ENCODE assay signal across 16 cellular contexts in genomic region chr1:26758358-26758757, GRCh38.
"Had no signal": no experiment of that assay in that cellular context is flagged by ENCODE, and none has a peak within 500 bp of the region (broad histone marks: within the 10 kb centered on the region; RNA-seq: fewer than 3 reads in every experiment).

No MANE protein-coding gene starts in this region.

- H3K27ac ChIP-seq: body of pancreas, gastroesophageal sphincter, right atrium auricular region, vagina, VCaP had no signal

- H3K4me3 Mint-ChIP-seq: activated CD8-positive, alpha-beta memory T cell treated with anti-CD3 and anti-CD28 coated beads, Interleukin-2, amount 10 ng/mL, durations not matched to agents 7 days and 5 days; central memory CD8-positive, alpha-beta T cell; effector memory CD8-positive, alpha-beta T cell; stimulated activated memory B cell treated with anti-CD40 and anti-IgM and Interleukin-4, amounts not matched to agents 10 μg/mL and 1 μg/mL and 100 μg/mL, for 72 hours; T-cell had no signal

- H3K27me3 ChIP-seq: body of pancreas, gastroesophageal sphincter, right atrium auricular region, tibial nerve, vagina had no signal

- H3K27me3 Mint-ChIP-seq: activated CD8-positive, alpha-beta memory T cell treated with anti-CD3 and anti-CD28 coated beads, Interleukin-2, amount 10 ng/mL, durations not matched to agents 7 days and 5 days; central memory CD8-positive, alpha-beta T cell; effector memory CD8-positive, alpha-beta T cell; stimulated activated memory B cell treated with anti-CD40 and anti-IgM and Interleukin-4, amounts not matched to agents 10 μg/mL and 1 μg/mL and 100 μg/mL, for 72 hours; T-cell had no signal

- H3K27ac Mint-ChIP-seq: activated CD8-positive, alpha-beta memory T cell treated with anti-CD3 and anti-CD28 coated beads, Interleukin-2, amount 10 ng/mL, durations not matched to agents 7 days and 5 days; stimulated activated memory B cell treated with anti-CD40 and anti-IgM and Interleukin-4, amounts not matched to agents 10 μg/mL and 1 μg/mL and 100 μg/mL, for 72 hours had no signal

- ATAC-seq: activated CD8-positive, alpha-beta memory T cell treated with anti-CD3 and anti-CD28 coated beads, Interleukin-2, amount 10 ng/mL, durations not matched to agents 7 days and 5 days; body of pancreas; effector memory CD8-positive, alpha-beta T cell; gastroesophageal sphincter; stimulated activated memory B cell treated with anti-CD40 and anti-IgM and Interleukin-4, amounts not matched to agents 10 μg/mL and 1 μg/mL and 100 μg/mL, for 72 hours; T-cell had no signal

- H3K4me1 Mint-ChIP-seq: stimulated activated memory B cell treated with anti-CD40 and anti-IgM and Interleukin-4, amounts not matched to agents 10 μg/mL and 1 μg/mL and 100 μg/mL, for 72 hours had no signal

- H3K9me3 ChIP-seq: body of pancreas, gastroesophageal sphincter, right atrium auricular region, tibial nerve, vagina had no signal

- H3K9me3 Mint-ChIP-seq: central memory CD8-positive, alpha-beta T cell; effector memory CD8-positive, alpha-beta T cell; stimulated activated memory B cell treated with anti-CD40 and anti-IgM and Interleukin-4, amounts not matched to agents 10 μg/mL and 1 μg/mL and 100 μg/mL, for 72 hours; T-cell had no signal

- DNase-seq: activated CD4-positive, alpha-beta T cell treated with anti-CD3 and anti-CD28 coated beads for 48 hours; activated CD8-positive, alpha-beta memory T cell treated with anti-CD3 and anti-CD28 coated beads, Interleukin-2, amount 10 ng/mL, durations not matched to agents 7 days and 5 days; activated T-cell treated with anti-CD3 and anti-CD28 coated beads, Interleukin-2, amount 50 U/mL, for 48 hours; amniotic stem cell; body of pancreas; effector memory CD8-positive, alpha-beta T cell; kidney glomerular epithelial cell; T-cell had no signal

- H3K4me2 ChIP-seq: smooth muscle cell had no signal

- H3K4me3 ChIP-seq: body of pancreas, gastroesophageal sphincter, right atrium auricular region, smooth muscle cell, tibial nerve, vagina had no signal
